1 cellular context compared by ENCODE assay signal in the genomic region with DNA sequence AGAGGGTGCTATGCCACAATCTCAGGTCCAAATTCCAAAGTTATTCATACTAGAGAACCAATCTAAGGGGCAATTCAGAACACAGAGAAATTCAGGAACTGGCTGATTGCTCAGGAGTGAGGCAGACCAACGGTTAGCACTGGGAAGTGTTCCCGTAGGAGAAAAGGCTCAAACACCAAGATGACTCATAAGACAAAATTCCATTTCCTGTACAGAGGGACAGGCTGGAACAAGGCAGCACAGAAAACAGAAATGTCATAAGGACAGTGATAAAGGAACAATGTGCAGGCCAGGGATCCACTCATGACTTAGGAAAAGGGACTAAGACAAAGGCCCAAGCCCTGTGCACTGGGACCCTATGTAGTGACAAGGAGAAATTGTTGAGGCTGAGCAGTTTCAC.
TF ChIP-seq lines count a peak whose summit lies in the region.

No MANE protein-coding gene starts in this region.

TF ChIP-seq in SK-N-SH, 30 proteins besides CTCF, POLR2A, EP300 and RAD21 (continued from another document):
- TF ChIP-seq, protein P1, sequence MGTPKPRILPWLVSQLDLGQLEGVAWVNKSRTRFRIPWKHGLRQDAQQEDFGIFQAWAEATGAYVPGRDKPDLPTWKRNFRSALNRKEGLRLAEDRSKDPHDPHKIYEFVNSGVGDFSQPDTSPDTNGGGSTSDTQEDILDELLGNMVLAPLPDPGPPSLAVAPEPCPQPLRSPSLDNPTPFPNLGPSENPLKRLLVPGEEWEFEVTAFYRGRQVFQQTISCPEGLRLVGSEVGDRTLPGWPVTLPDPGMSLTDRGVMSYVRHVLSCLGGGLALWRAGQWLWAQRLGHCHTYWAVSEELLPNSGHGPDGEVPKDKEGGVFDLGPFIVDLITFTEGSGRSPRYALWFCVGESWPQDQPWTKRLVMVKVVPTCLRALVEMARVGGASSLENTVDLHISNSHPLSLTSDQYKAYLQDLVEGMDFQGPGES (IDR thresholded peaks at IDR 0.05; ENCODE audit: low read depth, low read length) = no peak
- TF ChIP-seq EZH2phosphoT487 (IDR thresholded peaks at IDR 0.05; ENCODE audit: borderline replicate concordance, low read depth) (no peak), YY1 (IDR thresholded peaks at IDR 0.05; ENCODE audit: low read depth) (no peak), TCF12 (IDR thresholded peaks at IDR 0.05) (peak; percentile 78), NFIC (IDR thresholded peaks at IDR 0.05; ENCODE audit: borderline replicate concordance) (peak; percentile 42; the same call in 1 of the 2 replicates), FOXM1 (IDR thresholded peaks at IDR 0.05; ENCODE audit: low read depth) (no peak), FOXJ3 (CRISPR knock-in tag; IDR thresholded peaks at IDR 0.05) (no peak), RXRA (IDR thresholded peaks at IDR 0.05; ENCODE audit: borderline replicate concordance, low read depth) (no peak), MXI1 (IDR thresholded peaks at IDR 0.05; ENCODE audit: low read depth, low read length) (no peak), NRF1 (IDR thresholded peaks at IDR 0.05; ENCODE audit: low read depth, low read length) (no peak), JUND (IDR thresholded peaks at IDR 0.05) (peak; percentile 91), POLR2AphosphoS5 (IDR thresholded peaks at IDR 0.05; ENCODE audit: low read depth, low read length) (peak; percentile 57; the same call in 1 of the 2 replicates), GABPA (IDR thresholded peaks at IDR 0.05; ENCODE audit: low read depth) (no peak; the same call in 1 of the 2 replicates), TAF1 (IDR thresholded peaks at IDR 0.05; ENCODE audit: borderline replicate concordance, low read depth, low read length) (peak; percentile 11; the same call in 1 of the 2 replicates), FOSL2 (IDR thresholded peaks at IDR 0.05; ENCODE audit: borderline replicate concordance, low read depth) (peak; percentile 88), RFX5 (IDR thresholded peaks at IDR 0.05; ENCODE audit: low read length) (no peak)
- TF ChIP-seq, protein P2, sequence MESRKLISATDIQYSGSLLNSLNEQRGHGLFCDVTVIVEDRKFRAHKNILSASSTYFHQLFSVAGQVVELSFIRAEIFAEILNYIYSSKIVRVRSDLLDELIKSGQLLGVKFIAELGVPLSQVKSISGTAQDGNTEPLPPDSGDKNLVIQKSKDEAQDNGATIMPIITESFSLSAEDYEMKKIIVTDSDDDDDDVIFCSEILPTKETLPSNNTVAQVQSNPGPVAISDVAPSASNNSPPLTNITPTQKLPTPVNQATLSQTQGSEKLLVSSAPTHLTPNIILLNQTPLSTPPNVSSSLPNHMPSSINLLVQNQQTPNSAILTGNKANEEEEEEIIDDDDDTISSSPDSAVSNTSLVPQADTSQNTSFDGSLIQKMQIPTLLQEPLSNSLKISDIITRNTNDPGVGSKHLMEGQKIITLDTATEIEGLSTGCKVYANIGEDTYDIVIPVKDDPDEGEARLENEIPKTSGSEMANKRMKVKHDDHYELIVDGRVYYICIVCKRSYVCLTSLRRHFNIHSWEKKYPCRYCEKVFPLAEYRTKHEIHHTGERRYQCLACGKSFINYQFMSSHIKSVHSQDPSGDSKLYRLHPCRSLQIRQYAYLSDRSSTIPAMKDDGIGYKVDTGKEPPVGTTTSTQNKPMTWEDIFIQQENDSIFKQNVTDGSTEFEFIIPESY (IDR thresholded peaks at IDR 0.05; ENCODE audit: borderline replicate concordance, low read depth) = no peak
- TF ChIP-seq, protein P3, sequence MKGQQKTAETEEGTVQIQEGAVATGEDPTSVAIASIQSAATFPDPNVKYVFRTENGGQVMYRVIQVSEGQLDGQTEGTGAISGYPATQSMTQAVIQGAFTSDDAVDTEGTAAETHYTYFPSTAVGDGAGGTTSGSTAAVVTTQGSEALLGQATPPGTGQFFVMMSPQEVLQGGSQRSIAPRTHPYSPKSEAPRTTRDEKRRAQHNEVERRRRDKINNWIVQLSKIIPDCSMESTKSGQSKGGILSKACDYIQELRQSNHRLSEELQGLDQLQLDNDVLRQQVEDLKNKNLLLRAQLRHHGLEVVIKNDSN (IDR thresholded peaks at IDR 0.05; ENCODE audit: borderline replicate concordance, low read depth) = no peak
- TF ChIP-seq, protein P4, sequence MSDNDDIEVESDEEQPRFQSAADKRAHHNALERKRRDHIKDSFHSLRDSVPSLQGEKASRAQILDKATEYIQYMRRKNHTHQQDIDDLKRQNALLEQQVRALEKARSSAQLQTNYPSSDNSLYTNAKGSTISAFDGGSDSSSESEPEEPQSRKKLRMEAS (IDR thresholded peaks at IDR 0.05; ENCODE audit: low read depth) = peak; percentile 44; the same call in 1 of the 2 replicates
